18 cellular contexts compared by ENCODE assay signal in the genomic region with DNA sequence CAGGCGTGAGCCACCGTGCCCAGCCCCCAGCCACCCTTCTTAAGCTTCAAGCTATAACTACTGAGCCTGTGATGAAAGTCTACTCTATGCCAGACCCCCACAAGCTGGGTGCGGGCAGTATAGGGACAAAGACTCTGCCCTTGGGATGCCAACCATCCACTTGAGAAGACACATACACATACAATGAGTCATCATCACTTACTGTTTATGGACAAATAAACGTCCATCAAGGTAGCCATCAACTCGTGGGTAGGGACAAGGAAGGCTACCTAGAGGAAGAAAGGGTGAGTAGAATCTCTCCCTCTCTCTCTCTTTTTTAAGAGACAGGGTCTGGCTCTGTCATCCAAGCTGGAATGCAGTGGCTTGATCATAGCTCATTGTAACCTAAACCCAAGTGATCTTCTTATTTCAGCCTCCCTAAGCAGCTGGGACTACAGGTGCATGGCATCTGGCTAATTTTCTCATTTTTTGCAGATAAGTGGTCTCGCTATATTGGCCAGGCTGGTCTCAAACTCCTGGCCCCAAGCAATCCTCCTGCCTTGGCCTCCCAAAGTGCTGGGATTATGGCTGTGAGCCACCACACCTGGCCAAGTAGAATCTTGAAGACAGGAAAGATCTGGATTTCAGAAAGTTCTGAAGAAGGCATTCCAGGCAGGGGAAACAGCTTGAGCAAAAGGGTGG. TPM values are rescaled to one million over a fixed set of nuclear protein-coding genes. Genes with fewer than 3 reads are reported as not detected.
DNase-seq lines count a peak whose midpoint lies in the region; ATAC-seq and TF ChIP-seq lines count a peak whose summit lies in the region.
"Had no signal": no experiment of that assay in that cellular context is flagged by ENCODE, and none has a peak within 500 bp of the region (broad histone marks: within the 10 kb centered on the region; RNA-seq: fewer than 3 reads in every experiment).

No MANE protein-coding gene starts in this region.

- peaks cover 26% of the 10 kb centered on the region for H3K27me3 Mint-ChIP-seq in CD4-positive, CD25-positive, alpha-beta regulatory T cell
- peaks cover 20% of the 10 kb centered on the region for H3K27me3 Mint-ChIP-seq in activated T-helper 1 cell treated with anti-CD3 and anti-CD28 coated beads, Interleukin-12 subunit alpha, Interleukin-12 subunit beta, Interleukin-2, Interleukin-4 antibody, amounts not matched to agents 30 ng/mL and 10 ng/mL and 1 ng/mL, durations not matched to agents 14 hours and 24 hours and 36 hours (ENCODE audit: insufficient read depth)
- H3K27me3 Mint-ChIP-seq in nephron progenitor cell (ENCODE audit: low read depth, poor library complexity): peaks cover 33% of the 10 kb centered on the region

- H3K27ac Mint-ChIP-seq in CD4-positive, CD25-positive, alpha-beta regulatory T cell: no peak overlapping the region
- no peak overlapping the region for H3K27ac Mint-ChIP-seq in activated T-helper 1 cell treated with anti-CD3 and anti-CD28 coated beads, Interleukin-12 subunit alpha, Interleukin-12 subunit beta, Interleukin-2, Interleukin-4 antibody, amounts not matched to agents 30 ng/mL and 10 ng/mL and 1 ng/mL, durations not matched to agents 14 hours and 24 hours and 36 hours
- peak overlapping the region; percentile 16 for H3K27ac Mint-ChIP-seq in nephron progenitor cell
- H3K27ac Mint-ChIP-seq: activated naive CD8-positive, alpha-beta T cell treated with anti-CD3 and anti-CD28 coated beads, Interleukin-2, amount 10 ng/mL, durations not matched to agents 7 days and 5 days had no signal

- peaks cover 0 to 16% (median 10%) of the 10 kb centered on the region in 4 donors for H3K4me1 Mint-ChIP-seq in CD4-positive, CD25-positive, alpha-beta regulatory T cell
- H3K4me1 Mint-ChIP-seq in activated T-helper 1 cell treated with anti-CD3 and anti-CD28 coated beads, Interleukin-12 subunit alpha, Interleukin-12 subunit beta, Interleukin-2, Interleukin-4 antibody, amounts not matched to agents 30 ng/mL and 10 ng/mL and 1 ng/mL, durations not matched to agents 14 hours and 24 hours and 36 hours (ENCODE audit: low read depth): peaks cover 34% of the 10 kb centered on the region
- H3K4me1 Mint-ChIP-seq in nephron progenitor cell: peaks cover 41% of the 10 kb centered on the region

- intact Hi-C loops in activated T-helper 1 cell treated with anti-CD3 and anti-CD28 coated beads, Interleukin-12 subunit alpha, Interleukin-12 subunit beta, Interleukin-2, Interleukin-4 antibody, amounts not matched to agents 30 ng/mL and 10 ng/mL and 1 ng/mL, durations not matched to agents 14 hours and 24 hours and 36 hours (cut with micrococcal nuclease): loop anchor here (10.0 kb wide), 2 partner anchors 573 to 707 kb away; partner anchors contain the start of genes MMP24OS and RALY
- intact Hi-C loops in posterior vena cava (cut with DNase I): no loop called here
- intact Hi-C loops in breast epithelium (cut with DNase I; ENCODE audit: low total_unique reads): loop anchor here (10.0 kb wide), 1 partner anchor 167 kb away; no protein-coding TSS in a partner anchor

- ATAC-seq in CD4-positive, CD25-positive, alpha-beta regulatory T cell (ENCODE audit: low read depth in 2 of 2): no peak
- ATAC-seq in GM18519 (IDR thresholded peaks at IDR 0.05; ENCODE audit: low FRiP score, unreplicated experiment): no peak
- ATAC-seq: left colon, psoas muscle had no signal

- H3K27me3 ChIP-seq in CD4-positive, CD25-positive, alpha-beta regulatory T cell (ENCODE audit: control insufficient read depth, insufficient read depth, low read length): no peaks in the 10 kb centered on the region
- H3K27me3 ChIP-seq in breast epithelium: no peaks in the 10 kb centered on the region
- H3K27me3 ChIP-seq: thyroid gland had no signal

- peak overlapping the region; percentile 42 to 88 (median 58) for H3K4me3 Mint-ChIP-seq in CD4-positive, CD25-positive, alpha-beta regulatory T cell
- peak overlapping the region; percentile 22 for H3K4me3 Mint-ChIP-seq in activated T-helper 1 cell treated with anti-CD3 and anti-CD28 coated beads, Interleukin-12 subunit alpha, Interleukin-12 subunit beta, Interleukin-2, Interleukin-4 antibody, amounts not matched to agents 30 ng/mL and 10 ng/mL and 1 ng/mL, durations not matched to agents 14 hours and 24 hours and 36 hours
- H3K4me3 Mint-ChIP-seq in nephron progenitor cell: peak overlapping the region; percentile 98
- H3K4me3 Mint-ChIP-seq: activated naive CD8-positive, alpha-beta T cell treated with anti-CD3 and anti-CD28 coated beads, Interleukin-2, amount 10 ng/mL, durations not matched to agents 7 days and 5 days; endodermal cell had no signal

- no peaks in the 10 kb centered on the region for H3K9me3 Mint-ChIP-seq in CD4-positive, CD25-positive, alpha-beta regulatory T cell
- no peaks in the 10 kb centered on the region for H3K9me3 Mint-ChIP-seq in activated T-helper 1 cell treated with anti-CD3 and anti-CD28 coated beads, Interleukin-12 subunit alpha, Interleukin-12 subunit beta, Interleukin-2, Interleukin-4 antibody, amounts not matched to agents 30 ng/mL and 10 ng/mL and 1 ng/mL, durations not matched to agents 14 hours and 24 hours and 36 hours
- no peaks in the 10 kb centered on the region for H3K9me3 Mint-ChIP-seq in nephron progenitor cell
- H3K9me3 Mint-ChIP-seq: activated naive CD8-positive, alpha-beta T cell treated with anti-CD3 and anti-CD28 coated beads, Interleukin-2, amount 10 ng/mL, durations not matched to agents 7 days and 5 days; endodermal cell had no signal

- TF ChIP-seq CTCF in nephron progenitor cell (IDR thresholded peaks at IDR 0.05) (no peak), breast epithelium (IDR thresholded peaks at IDR 0.05) (no peak)

- no peak overlapping the region for H3K27ac ChIP-seq in CD4-positive, CD25-positive, alpha-beta regulatory T cell (ENCODE audit: insufficient read depth, low read length, poor library complexity, severe bottlenecking)
- no peak overlapping the region for H3K27ac ChIP-seq in breast epithelium
- H3K27ac ChIP-seq: GM23248, psoas muscle, thyroid gland had no signal

- H3K36me3 ChIP-seq in CD4-positive, CD25-positive, alpha-beta regulatory T cell (ENCODE audit: control insufficient read depth, insufficient read depth, low read length): no peaks in the 10 kb centered on the region
- H3K36me3 ChIP-seq in breast epithelium: no peaks in the 10 kb centered on the region
- H3K36me3 ChIP-seq: thyroid gland had no signal

- TF ChIP-seq POLR2A in breast epithelium (IDR thresholded peaks at IDR 0.05): no peak

- no peaks in the 10 kb centered on the region for H3K9me3 ChIP-seq in CD4-positive, CD25-positive, alpha-beta regulatory T cell (ENCODE audit: control insufficient read depth in 2 of 2, low read length in 2 of 2)
- no peaks in the 10 kb centered on the region for H3K9me3 ChIP-seq in breast epithelium
- H3K9me3 ChIP-seq: psoas muscle, thyroid gland had no signal

- no peaks in the 10 kb centered on the region for H3K36me3 Mint-ChIP-seq in CD4-positive, CD25-positive, alpha-beta regulatory T cell
- H3K36me3 Mint-ChIP-seq in activated T-helper 1 cell treated with anti-CD3 and anti-CD28 coated beads, Interleukin-12 subunit alpha, Interleukin-12 subunit beta, Interleukin-2, Interleukin-4 antibody, amounts not matched to agents 30 ng/mL and 10 ng/mL and 1 ng/mL, durations not matched to agents 14 hours and 24 hours and 36 hours (ENCODE audit: low read depth): no peaks in the 10 kb centered on the region
- H3K36me3 Mint-ChIP-seq in nephron progenitor cell (ENCODE audit: low read depth): no peaks in the 10 kb centered on the region
- H3K36me3 Mint-ChIP-seq: activated naive CD8-positive, alpha-beta T cell treated with anti-CD3 and anti-CD28 coated beads, Interleukin-2, amount 10 ng/mL, durations not matched to agents 7 days and 5 days had no signal

- no peak for DNase-seq in CD4-positive, CD25-positive, alpha-beta regulatory T cell
- DNase-seq in ELR (ENCODE audit: low read depth) (peak; percentile 33), nephron progenitor cell (no peak), posterior vena cava (ENCODE audit: low spot score) (no peak), breast epithelium (ENCODE audit: low spot score in 2 of 2) (no peak)
- no peak for DNase-seq in activated T-helper 1 cell treated with anti-CD3 and anti-CD28 coated beads, Interleukin-12 subunit alpha, Interleukin-12 subunit beta, Interleukin-2, Interleukin-4 antibody, amounts not matched to agents 30 ng/mL and 10 ng/mL and 1 ng/mL, durations not matched to agents 14 hours and 24 hours and 36 hours (ENCODE audit: low spot score)
- DNase-seq: activated CD4-positive, alpha-beta T cell treated with anti-CD3 and anti-CD28 coated beads for 1 hour; activated naive CD8-positive, alpha-beta T cell treated with anti-CD3 and anti-CD28 coated beads, Interleukin-2, amount 10 ng/mL, durations not matched to agents 7 days and 5 days; endodermal cell; GM23248; left colon; mesenchymal stem cell; NCI-H345; psoas muscle; small intestine; stimulated activated naive CD4-positive, alpha-beta T cell treated with Interleukin-2 at 50 U/mL for 16 hours; thyroid gland had no signal

- H3K4me1 ChIP-seq in CD4-positive, CD25-positive, alpha-beta regulatory T cell (ENCODE audit: control insufficient read depth, insufficient read depth, low read length, poor library complexity, severe bottlenecking): peaks cover 11% of the 10 kb centered on the region
- peaks cover 0 to 2% of the 10 kb centered on the region in 2 donors for H3K4me1 ChIP-seq in breast epithelium

- no peak overlapping the region for H3K4me3 ChIP-seq in CD4-positive, CD25-positive, alpha-beta regulatory T cell (ENCODE audit: low read depth, low read length)
- H3K4me3 ChIP-seq in breast epithelium: no peak overlapping the region
- H3K4me3 ChIP-seq: GM23248, psoas muscle, thyroid gland had no signal

RNA-seq across cellular contexts. Expression of gene TP53INP2, which starts 2.6 kb away (rescaled TPM):
- total RNA-seq in CD4-positive, CD25-positive, alpha-beta regulatory T cell: 60.9 TPM
- polyA plus RNA-seq in CD4-positive, CD25-positive, alpha-beta regulatory T cell: under 1 TPM; 0.37 to 0.77 (median 0.47) TPM
- 3.2 and 3.5 TPM in 2 replicates for total RNA-seq in activated T-helper 1 cell treated with anti-CD3 and anti-CD28 coated beads, Interleukin-12 subunit alpha, Interleukin-12 subunit beta, Interleukin-2, Interleukin-4 antibody, amounts not matched to agents 30 ng/mL and 10 ng/mL and 1 ng/mL, durations not matched to agents 14 hours and 24 hours and 36 hours
- 10 to 100 TPM; 34.0 to 44.7 TPM for total RNA-seq in posterior vena cava
- 1 to 10 TPM; 4.7 to 8.0 (median 4.9) TPM for total RNA-seq in breast epithelium

RNA-seq across cellular contexts. Expression of gene PIGU, which starts 24.7 kb away (rescaled TPM):
- total RNA-seq in CD4-positive, CD25-positive, alpha-beta regulatory T cell: 9.7 TPM
- 10 to 100 TPM; 33.9 to 44.6 (median 40.1) TPM for polyA plus RNA-seq in CD4-positive, CD25-positive, alpha-beta regulatory T cell
- total RNA-seq in activated T-helper 1 cell treated with anti-CD3 and anti-CD28 coated beads, Interleukin-12 subunit alpha, Interleukin-12 subunit beta, Interleukin-2, Interleukin-4 antibody, amounts not matched to agents 30 ng/mL and 10 ng/mL and 1 ng/mL, durations not matched to agents 14 hours and 24 hours and 36 hours: 24.8 and 25.9 TPM in 2 replicates
- total RNA-seq in posterior vena cava (10 to 100 TPM in 1 of 2 donors, 1 to 10 TPM in 1; 9.6 to 10.7 TPM), breast epithelium (10 to 100 TPM in 2 of 3 donors, 1 to 10 TPM in 1; 7.4 to 16.1 (median 15.8) TPM)

Comparison
In these comparisons a context has a peak if more than half of its experiments do, and no peak if none do; other contexts are left out.
1. H3K4me3 Mint-ChIP-seq: peak in every context shown above with its lines; median percentile 98 in nephron progenitor cell; 58 in CD4-positive, CD25-positive, alpha-beta regulatory T cell; 22 in activated T-helper 1 cell treated with anti-CD3 and anti-CD28 coated beads, Interleukin-12 subunit alpha, Interleukin-12 subunit beta, Interleukin-2, Interleukin-4 antibody, amounts not matched to agents 30 ng/mL and 10 ng/mL and 1 ng/mL, durations not matched to agents 14 hours and 24 hours and 36 hours.
2. intact Hi-C loops: an anchor here in activated T-helper 1 cell treated with anti-CD3 and anti-CD28 coated beads, Interleukin-12 subunit alpha, Interleukin-12 subunit beta, Interleukin-2, Interleukin-4 antibody, amounts not matched to agents 30 ng/mL and 10 ng/mL and 1 ng/mL, durations not matched to agents 14 hours and 24 hours and 36 hours (10.0 kb wide) and breast epithelium (10.0 kb wide); none called in posterior vena cava.